ENCODE assay signal across 10 cellular contexts in genomic region chr16:15509593-15510520, GRCh38.
A peak's percentile ranks its signal among the peaks of the same experiment; 100 is the strongest.
DNase-seq lines count a peak whose midpoint lies in the region; ATAC-seq and TF ChIP-seq lines count a peak whose summit lies in the region.
"Had no signal": no experiment of that assay in that cellular context is flagged by ENCODE, and none has a peak within 500 bp of the region (broad histone marks: within the 10 kb centered on the region; RNA-seq: fewer than 3 reads in every experiment).

No MANE protein-coding gene starts in this region.

- peaks cover 13% of the 10 kb centered on the region for H3K27me3 Mint-ChIP-seq in nephron progenitor cell (ENCODE audit: low read depth, poor library complexity)

- no peak for TF ChIP-seq CTCF in nephron progenitor cell (IDR thresholded peaks at IDR 0.05)

- no peak overlapping the region for H3K4me3 Mint-ChIP-seq in nephron progenitor cell

- peaks cover 5% of the 10 kb centered on the region for H3K9me3 Mint-ChIP-seq in nephron progenitor cell

- H3K4me1 Mint-ChIP-seq in nephron progenitor cell, result peaks cover 35% of the 10 kb centered on the region

- peak overlapping the region; percentile 82 for H3K27ac Mint-ChIP-seq in nephron progenitor cell

- DNase-seq in NCI-H82 (lab: John Stamatoyannopoulos, UW) (peak; percentile 47), NCI-H82 treated with DMSO at 0.1 percent for 48 hours (lab: John Stamatoyannopoulos, UW; ENCODE audit: unreplicated experiment) (no peak), NCI-H1694 (lab: John Stamatoyannopoulos, UW) (peak; percentile 13), astrocyte of the hippocampus (ENCODE audit: low read depth, low spot score) (peak; percentile 85), nephron progenitor cell (no peak), NCI-H2029 (lab: John Stamatoyannopoulos, UW) (no peak)
- DNase-seq: AML-193, NCI-H2171 had no signal

- H3K36me3 Mint-ChIP-seq in nephron progenitor cell (ENCODE audit: low read depth), result peaks cover 22% of the 10 kb centered on the region

- ATAC-seq in GM21367 (IDR thresholded peaks at IDR 0.05; ENCODE audit: unreplicated experiment) (no peak), HG03571 (IDR thresholded peaks at IDR 0.05; ENCODE audit: unreplicated experiment) (no peak)

Comparison
In these comparisons a context has a peak if more than half of its experiments do, and no peak if none do; other contexts are left out.
1. DNase-seq: peak in NCI-H82 (single experiment), NCI-H1694 (single experiment) and astrocyte of the hippocampus (single experiment); none in NCI-H82 treated with DMSO at 0.1 percent for 48 hours (single experiment), nephron progenitor cell (single experiment) and NCI-H2029 (single experiment).